Comparison of ENCODE assay signal across 1 cellular context in the genomic region with DNA sequence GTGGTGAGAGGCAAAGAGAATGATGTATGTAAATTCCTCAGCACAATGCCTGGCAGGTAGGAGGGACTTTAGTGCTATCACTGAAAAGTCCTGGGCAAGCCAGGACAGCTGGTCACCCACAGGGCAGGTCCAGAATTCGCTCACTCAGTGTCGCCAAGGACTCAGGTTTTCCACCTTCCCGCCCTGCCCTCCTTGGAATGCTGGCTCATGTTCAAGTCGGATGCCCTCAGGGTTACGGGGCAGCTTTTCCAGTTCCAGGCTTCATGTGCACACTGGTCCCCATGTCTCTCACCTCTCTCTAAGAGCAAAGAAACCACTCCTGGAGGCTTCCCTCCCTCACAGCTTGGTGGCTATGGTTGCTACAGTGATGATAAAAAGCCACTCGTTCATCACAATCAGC.
TF ChIP-seq lines count a peak whose summit lies in the region.

No MANE protein-coding gene starts in this region.

TF ChIP-seq in HepG2, 621 proteins besides CTCF, POLR2A, EP300 and RAD21:
- TF ChIP-seq, protein P1, sequence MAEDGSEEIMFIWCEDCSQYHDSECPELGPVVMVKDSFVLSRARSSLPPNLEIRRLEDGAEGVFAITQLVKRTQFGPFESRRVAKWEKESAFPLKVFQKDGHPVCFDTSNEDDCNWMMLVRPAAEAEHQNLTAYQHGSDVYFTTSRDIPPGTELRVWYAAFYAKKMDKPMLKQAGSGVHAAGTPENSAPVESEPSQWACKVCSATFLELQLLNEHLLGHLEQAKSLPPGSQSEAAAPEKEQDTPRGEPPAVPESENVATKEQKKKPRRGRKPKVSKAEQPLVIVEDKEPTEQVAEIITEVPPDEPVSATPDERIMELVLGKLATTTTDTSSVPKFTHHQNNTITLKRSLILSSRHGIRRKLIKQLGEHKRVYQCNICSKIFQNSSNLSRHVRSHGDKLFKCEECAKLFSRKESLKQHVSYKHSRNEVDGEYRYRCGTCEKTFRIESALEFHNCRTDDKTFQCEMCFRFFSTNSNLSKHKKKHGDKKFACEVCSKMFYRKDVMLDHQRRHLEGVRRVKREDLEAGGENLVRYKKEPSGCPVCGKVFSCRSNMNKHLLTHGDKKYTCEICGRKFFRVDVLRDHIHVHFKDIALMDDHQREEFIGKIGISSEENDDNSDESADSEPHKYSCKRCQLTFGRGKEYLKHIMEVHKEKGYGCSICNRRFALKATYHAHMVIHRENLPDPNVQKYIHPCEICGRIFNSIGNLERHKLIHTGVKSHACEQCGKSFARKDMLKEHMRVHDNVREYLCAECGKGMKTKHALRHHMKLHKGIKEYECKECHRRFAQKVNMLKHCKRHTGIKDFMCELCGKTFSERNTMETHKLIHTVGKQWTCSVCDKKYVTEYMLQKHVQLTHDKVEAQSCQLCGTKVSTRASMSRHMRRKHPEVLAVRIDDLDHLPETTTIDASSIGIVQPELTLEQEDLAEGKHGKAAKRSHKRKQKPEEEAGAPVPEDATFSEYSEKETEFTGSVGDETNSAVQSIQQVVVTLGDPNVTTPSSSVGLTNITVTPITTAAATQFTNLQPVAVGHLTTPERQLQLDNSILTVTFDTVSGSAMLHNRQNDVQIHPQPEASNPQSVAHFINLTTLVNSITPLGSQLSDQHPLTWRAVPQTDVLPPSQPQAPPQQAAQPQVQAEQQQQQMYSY (CRISPR knock-in tag; IDR thresholded peaks at IDR 0.05): no peak
- TF ChIP-seq ELK4 (CRISPR knock-in tag; IDR thresholded peaks at IDR 0.05; ENCODE audit: borderline replicate concordance) (no peak), ZNF670 (CRISPR knock-in tag; IDR thresholded peaks at IDR 0.05; ENCODE audit: borderline replicate concordance) (no peak), ZNF788 (CRISPR knock-in tag; IDR thresholded peaks at IDR 0.05; ENCODE audit: borderline replicate concordance) (no peak)
TF ChIP-seq in HepG2: peak in this region for 0.
